ENCODE assay signal across 1 cellular context in the genomic region with DNA sequence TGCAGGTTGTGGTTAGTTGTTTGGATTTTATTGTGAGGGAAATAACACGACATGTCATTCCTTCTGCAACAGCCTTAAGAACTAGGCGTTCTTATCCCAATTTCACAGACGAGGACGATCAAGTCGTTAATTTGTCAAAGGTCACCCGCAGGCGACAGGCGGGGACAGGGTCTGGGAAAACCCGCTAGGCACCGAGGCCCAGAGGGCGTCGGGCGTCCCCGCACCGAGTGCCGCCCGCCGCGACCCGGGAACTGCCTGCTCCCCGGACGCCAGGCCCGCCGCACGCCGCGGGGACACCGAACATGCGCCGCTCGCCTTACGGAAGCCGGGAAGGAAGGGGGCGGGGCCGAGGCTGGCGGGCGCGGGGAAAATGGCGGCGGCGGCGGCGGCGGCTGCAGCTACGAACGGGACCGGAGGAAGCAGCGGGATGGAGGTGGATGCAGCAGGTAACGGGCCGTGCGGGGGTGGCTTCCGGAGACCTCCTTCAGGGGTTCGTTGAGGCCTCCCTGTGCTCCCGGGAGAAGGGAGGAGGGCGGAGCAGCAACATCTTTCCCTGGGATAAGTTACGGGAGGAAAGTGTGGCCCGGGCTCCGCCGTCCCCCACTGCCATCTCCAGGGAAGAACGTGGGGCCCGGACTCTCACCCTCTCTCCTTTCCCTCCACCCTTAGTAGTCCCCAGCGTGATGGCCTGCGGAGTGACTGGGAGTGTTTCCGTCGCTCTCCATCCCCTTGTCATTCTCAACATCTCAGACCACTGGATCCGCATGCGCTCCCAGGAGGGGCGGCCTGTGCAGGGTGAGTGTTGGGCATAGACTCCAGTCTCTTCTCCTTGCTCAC.
TF ChIP-seq lines count a peak whose summit lies in the region.

A gene (plus strand): TSS at position 349 of the 837 bp plus-strand sequence. CDS start 22 bp downstream, at position 371.

TF ChIP-seq in K562, 482 proteins besides CTCF, POLR2A, EP300 and RAD21 (continued from another document and continues in another):
- TF ChIP-seq, protein P1, sequence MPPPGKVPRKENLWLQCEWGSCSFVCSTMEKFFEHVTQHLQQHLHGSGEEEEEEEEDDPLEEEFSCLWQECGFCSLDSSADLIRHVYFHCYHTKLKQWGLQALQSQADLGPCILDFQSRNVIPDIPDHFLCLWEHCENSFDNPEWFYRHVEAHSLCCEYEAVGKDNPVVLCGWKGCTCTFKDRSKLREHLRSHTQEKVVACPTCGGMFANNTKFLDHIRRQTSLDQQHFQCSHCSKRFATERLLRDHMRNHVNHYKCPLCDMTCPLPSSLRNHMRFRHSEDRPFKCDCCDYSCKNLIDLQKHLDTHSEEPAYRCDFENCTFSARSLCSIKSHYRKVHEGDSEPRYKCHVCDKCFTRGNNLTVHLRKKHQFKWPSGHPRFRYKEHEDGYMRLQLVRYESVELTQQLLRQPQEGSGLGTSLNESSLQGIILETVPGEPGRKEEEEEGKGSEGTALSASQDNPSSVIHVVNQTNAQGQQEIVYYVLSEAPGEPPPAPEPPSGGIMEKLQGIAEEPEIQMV (tag; conservative IDR thresholded peaks at IDR 0.05; ENCODE audit: low read depth), result no peak
- peak; percentile 41; the same call in 1 of the 2 replicates for TF ChIP-seq ZNF764 (CRISPR knock-in tag; IDR thresholded peaks at IDR 0.05; ENCODE audit: low read depth)
- TF ChIP-seq, protein P2, sequence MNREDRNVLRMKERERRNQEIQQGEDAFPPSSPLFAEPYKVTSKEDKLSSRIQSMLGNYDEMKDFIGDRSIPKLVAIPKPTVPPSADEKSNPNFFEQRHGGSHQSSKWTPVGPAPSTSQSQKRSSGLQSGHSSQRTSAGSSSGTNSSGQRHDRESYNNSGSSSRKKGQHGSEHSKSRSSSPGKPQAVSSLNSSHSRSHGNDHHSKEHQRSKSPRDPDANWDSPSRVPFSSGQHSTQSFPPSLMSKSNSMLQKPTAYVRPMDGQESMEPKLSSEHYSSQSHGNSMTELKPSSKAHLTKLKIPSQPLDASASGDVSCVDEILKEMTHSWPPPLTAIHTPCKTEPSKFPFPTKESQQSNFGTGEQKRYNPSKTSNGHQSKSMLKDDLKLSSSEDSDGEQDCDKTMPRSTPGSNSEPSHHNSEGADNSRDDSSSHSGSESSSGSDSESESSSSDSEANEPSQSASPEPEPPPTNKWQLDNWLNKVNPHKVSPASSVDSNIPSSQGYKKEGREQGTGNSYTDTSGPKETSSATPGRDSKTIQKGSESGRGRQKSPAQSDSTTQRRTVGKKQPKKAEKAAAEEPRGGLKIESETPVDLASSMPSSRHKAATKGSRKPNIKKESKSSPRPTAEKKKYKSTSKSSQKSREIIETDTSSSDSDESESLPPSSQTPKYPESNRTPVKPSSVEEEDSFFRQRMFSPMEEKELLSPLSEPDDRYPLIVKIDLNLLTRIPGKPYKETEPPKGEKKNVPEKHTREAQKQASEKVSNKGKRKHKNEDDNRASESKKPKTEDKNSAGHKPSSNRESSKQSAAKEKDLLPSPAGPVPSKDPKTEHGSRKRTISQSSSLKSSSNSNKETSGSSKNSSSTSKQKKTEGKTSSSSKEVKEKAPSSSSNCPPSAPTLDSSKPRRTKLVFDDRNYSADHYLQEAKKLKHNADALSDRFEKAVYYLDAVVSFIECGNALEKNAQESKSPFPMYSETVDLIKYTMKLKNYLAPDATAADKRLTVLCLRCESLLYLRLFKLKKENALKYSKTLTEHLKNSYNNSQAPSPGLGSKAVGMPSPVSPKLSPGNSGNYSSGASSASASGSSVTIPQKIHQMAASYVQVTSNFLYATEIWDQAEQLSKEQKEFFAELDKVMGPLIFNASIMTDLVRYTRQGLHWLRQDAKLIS (CRISPR knock-in tag; IDR thresholded peaks at IDR 0.05), result peak; percentile 99
- TF ChIP-seq BDP1 (IDR thresholded peaks at IDR 0.05; ENCODE audit: insufficient read depth, insufficient read length), result no peak
- TF ChIP-seq MAFK (IDR thresholded peaks at IDR 0.05; ENCODE audit: low read length), result no peak
- no peak for TF ChIP-seq ZNF785 (CRISPR knock-in tag; IDR thresholded peaks at IDR 0.05)
- peak; percentile 97 for TF ChIP-seq RB1 (IDR thresholded peaks at IDR 0.05; ENCODE audit: low read depth)
- TF ChIP-seq ZNF778 (CRISPR knock-in tag; IDR thresholded peaks at IDR 0.05), result no peak
- no peak for TF ChIP-seq DDX20 (tag; IDR thresholded peaks at IDR 0.05; ENCODE audit: low read depth)
- TF ChIP-seq PHF20 (IDR thresholded peaks at IDR 0.05; ENCODE audit: partially characterized antibody), result peak; percentile 90
- TF ChIP-seq, protein P3, sequence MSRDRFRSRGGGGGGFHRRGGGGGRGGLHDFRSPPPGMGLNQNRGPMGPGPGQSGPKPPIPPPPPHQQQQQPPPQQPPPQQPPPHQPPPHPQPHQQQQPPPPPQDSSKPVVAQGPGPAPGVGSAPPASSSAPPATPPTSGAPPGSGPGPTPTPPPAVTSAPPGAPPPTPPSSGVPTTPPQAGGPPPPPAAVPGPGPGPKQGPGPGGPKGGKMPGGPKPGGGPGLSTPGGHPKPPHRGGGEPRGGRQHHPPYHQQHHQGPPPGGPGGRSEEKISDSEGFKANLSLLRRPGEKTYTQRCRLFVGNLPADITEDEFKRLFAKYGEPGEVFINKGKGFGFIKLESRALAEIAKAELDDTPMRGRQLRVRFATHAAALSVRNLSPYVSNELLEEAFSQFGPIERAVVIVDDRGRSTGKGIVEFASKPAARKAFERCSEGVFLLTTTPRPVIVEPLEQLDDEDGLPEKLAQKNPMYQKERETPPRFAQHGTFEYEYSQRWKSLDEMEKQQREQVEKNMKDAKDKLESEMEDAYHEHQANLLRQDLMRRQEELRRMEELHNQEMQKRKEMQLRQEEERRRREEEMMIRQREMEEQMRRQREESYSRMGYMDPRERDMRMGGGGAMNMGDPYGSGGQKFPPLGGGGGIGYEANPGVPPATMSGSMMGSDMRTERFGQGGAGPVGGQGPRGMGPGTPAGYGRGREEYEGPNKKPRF (IDR thresholded peaks at IDR 0.05; ENCODE audit: low read depth, low read length), result no peak
- TF ChIP-seq, protein P4, sequence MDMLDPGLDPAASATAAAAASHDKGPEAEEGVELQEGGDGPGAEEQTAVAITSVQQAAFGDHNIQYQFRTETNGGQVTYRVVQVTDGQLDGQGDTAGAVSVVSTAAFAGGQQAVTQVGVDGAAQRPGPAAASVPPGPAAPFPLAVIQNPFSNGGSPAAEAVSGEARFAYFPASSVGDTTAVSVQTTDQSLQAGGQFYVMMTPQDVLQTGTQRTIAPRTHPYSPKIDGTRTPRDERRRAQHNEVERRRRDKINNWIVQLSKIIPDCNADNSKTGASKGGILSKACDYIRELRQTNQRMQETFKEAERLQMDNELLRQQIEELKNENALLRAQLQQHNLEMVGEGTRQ (CRISPR knock-in tag; IDR thresholded peaks at IDR 0.05), result no peak
- TF ChIP-seq, protein P5, sequence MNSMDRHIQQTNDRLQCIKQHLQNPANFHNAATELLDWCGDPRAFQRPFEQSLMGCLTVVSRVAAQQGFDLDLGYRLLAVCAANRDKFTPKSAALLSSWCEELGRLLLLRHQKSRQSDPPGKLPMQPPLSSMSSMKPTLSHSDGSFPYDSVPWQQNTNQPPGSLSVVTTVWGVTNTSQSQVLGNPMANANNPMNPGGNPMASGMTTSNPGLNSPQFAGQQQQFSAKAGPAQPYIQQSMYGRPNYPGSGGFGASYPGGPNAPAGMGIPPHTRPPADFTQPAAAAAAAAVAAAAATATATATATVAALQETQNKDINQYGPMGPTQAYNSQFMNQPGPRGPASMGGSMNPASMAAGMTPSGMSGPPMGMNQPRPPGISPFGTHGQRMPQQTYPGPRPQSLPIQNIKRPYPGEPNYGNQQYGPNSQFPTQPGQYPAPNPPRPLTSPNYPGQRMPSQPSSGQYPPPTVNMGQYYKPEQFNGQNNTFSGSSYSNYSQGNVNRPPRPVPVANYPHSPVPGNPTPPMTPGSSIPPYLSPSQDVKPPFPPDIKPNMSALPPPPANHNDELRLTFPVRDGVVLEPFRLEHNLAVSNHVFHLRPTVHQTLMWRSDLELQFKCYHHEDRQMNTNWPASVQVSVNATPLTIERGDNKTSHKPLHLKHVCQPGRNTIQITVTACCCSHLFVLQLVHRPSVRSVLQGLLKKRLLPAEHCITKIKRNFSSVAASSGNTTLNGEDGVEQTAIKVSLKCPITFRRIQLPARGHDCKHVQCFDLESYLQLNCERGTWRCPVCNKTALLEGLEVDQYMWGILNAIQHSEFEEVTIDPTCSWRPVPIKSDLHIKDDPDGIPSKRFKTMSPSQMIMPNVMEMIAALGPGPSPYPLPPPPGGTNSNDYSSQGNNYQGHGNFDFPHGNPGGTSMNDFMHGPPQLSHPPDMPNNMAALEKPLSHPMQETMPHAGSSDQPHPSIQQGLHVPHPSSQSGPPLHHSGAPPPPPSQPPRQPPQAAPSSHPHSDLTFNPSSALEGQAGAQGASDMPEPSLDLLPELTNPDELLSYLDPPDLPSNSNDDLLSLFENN (IDR thresholded peaks at IDR 0.05; ENCODE audit: low read depth in 2 of 2, low read length in 2 of 2), result peak in 1 of 2 experiments; percentile 35; a peak in 1 of 4 replicates
- TF ChIP-seq, protein P6, sequence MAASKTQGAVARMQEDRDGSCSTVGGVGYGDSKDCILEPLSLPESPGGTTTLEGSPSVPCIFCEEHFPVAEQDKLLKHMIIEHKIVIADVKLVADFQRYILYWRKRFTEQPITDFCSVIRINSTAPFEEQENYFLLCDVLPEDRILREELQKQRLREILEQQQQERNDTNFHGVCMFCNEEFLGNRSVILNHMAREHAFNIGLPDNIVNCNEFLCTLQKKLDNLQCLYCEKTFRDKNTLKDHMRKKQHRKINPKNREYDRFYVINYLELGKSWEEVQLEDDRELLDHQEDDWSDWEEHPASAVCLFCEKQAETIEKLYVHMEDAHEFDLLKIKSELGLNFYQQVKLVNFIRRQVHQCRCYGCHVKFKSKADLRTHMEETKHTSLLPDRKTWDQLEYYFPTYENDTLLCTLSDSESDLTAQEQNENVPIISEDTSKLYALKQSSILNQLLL (CRISPR knock-in tag; IDR thresholded peaks at IDR 0.05; ENCODE audit: borderline replicate concordance), result no peak
- peak; percentile 97 for TF ChIP-seq CXXC5 (CRISPR knock-in tag; IDR thresholded peaks at IDR 0.05)
- peak; percentile 85 for TF ChIP-seq E2F3 (CRISPR knock-in tag; IDR thresholded peaks at IDR 0.05)
- peak; percentile 45; the same call in 1 of the 2 replicates for TF ChIP-seq ZNF165 (CRISPR knock-in tag; IDR thresholded peaks at IDR 0.05; ENCODE audit: borderline replicate concordance)
- TF ChIP-seq CC2D1A (IDR thresholded peaks at IDR 0.05), result no peak
- TF ChIP-seq SETDB1 (IDR thresholded peaks at IDR 0.05; ENCODE audit: low read length), result no peak
- TF ChIP-seq SREBF2 (CRISPR knock-in tag; IDR thresholded peaks at IDR 0.05), result no peak
- peak; percentile 65; the same call in 1 of the 2 replicates for TF ChIP-seq GATAD2B (IDR thresholded peaks at IDR 0.05; ENCODE audit: borderline replicate concordance)
- no peak for TF ChIP-seq ZNF561 (CRISPR knock-in tag; conservative IDR thresholded peaks at IDR 0.05)
- TF ChIP-seq ZNF3 (CRISPR knock-in tag; IDR thresholded peaks at IDR 0.05), result no peak
- TF ChIP-seq ZNF324 (CRISPR knock-in tag; IDR thresholded peaks at IDR 0.05), result no peak
- TF ChIP-seq ZNF766 (CRISPR knock-in tag; conservative IDR thresholded peaks at IDR 0.05), result peak; percentile 75
- TF ChIP-seq, protein P7, sequence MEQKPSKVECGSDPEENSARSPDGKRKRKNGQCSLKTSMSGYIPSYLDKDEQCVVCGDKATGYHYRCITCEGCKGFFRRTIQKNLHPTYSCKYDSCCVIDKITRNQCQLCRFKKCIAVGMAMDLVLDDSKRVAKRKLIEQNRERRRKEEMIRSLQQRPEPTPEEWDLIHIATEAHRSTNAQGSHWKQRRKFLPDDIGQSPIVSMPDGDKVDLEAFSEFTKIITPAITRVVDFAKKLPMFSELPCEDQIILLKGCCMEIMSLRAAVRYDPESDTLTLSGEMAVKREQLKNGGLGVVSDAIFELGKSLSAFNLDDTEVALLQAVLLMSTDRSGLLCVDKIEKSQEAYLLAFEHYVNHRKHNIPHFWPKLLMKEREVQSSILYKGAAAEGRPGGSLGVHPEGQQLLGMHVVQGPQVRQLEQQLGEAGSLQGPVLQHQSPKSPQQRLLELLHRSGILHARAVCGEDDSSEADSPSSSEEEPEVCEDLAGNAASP (IDR thresholded peaks at IDR 0.05), result no peak
- peak; percentile 88 for TF ChIP-seq EP400 (IDR thresholded peaks at IDR 0.05)
- peak in 1 of 2 experiments; percentile 68; a peak in 2 of 4 replicates for TF ChIP-seq SRF (CRISPR knock-in tag; IDR thresholded peaks at IDR 0.05)
- no peak for TF ChIP-seq HEY1 (CRISPR knock-in tag; IDR thresholded peaks at IDR 0.05; ENCODE audit: borderline replicate concordance)
- TF ChIP-seq ZSCAN32 (CRISPR knock-in tag; IDR thresholded peaks at IDR 0.05), result no peak
- no peak for TF ChIP-seq NELFE (IDR thresholded peaks at IDR 0.05; ENCODE audit: insufficient read depth, insufficient read length)
- TF ChIP-seq, protein P8, sequence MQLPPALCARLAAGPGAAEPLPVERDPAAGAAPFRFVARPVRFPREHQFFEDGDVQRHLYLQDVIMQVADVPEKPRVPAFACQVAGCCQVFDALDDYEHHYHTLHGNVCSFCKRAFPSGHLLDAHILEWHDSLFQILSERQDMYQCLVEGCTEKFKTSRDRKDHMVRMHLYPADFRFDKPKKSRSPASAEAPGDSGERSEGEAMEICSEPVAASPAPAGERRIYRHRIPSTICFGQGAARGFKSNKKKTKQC (CRISPR knock-in tag; IDR thresholded peaks at IDR 0.05), result peak; percentile 100
- no peak for TF ChIP-seq COPS2 (conservative IDR thresholded peaks at IDR 0.05)
- TF ChIP-seq YY1 (IDR thresholded peaks at IDR 0.05; ENCODE audit: borderline replicate concordance in 1 of 3, control insufficient read depth in 1 of 3, extremely low read depth in 1 of 3, insufficient read depth in 3 of 3, insufficient read length in 1 of 3, insufficient replicate concordance in 2 of 3, low read depth in 1 of 3, low read length in 2 of 3), result peak; percentile 87 to 99 (median 98)
- peak; percentile 88 for TF ChIP-seq SIN3B (IDR thresholded peaks at IDR 0.05; ENCODE audit: low read depth)
- TF ChIP-seq, protein P9, sequence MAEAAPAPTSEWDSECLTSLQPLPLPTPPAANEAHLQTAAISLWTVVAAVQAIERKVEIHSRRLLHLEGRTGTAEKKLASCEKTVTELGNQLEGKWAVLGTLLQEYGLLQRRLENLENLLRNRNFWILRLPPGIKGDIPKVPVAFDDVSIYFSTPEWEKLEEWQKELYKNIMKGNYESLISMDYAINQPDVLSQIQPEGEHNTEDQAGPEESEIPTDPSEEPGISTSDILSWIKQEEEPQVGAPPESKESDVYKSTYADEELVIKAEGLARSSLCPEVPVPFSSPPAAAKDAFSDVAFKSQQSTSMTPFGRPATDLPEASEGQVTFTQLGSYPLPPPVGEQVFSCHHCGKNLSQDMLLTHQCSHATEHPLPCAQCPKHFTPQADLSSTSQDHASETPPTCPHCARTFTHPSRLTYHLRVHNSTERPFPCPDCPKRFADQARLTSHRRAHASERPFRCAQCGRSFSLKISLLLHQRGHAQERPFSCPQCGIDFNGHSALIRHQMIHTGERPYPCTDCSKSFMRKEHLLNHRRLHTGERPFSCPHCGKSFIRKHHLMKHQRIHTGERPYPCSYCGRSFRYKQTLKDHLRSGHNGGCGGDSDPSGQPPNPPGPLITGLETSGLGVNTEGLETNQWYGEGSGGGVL (CRISPR knock-in tag; IDR thresholded peaks at IDR 0.05), result no peak
- 0 out of 4 replicates have a peak, but pooled peaks of 1 of the 2 experiments have one; percentile 27 for TF ChIP-seq KDM4B (IDR thresholded peaks at IDR 0.05; ENCODE audit: borderline replicate concordance in 2 of 2, low read depth in 1 of 2)
- TF ChIP-seq, protein P10, sequence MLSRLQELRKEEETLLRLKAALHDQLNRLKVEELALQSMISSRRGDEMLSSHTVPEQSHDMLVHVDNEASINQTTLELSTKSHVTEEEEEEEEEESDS (CRISPR knock-in tag; IDR thresholded peaks at IDR 0.05), result no peak
- peak; percentile 100 for TF ChIP-seq SP1 (CRISPR knock-in tag; IDR thresholded peaks at IDR 0.05)
- peak; percentile 99 for TF ChIP-seq POLR2G (IDR thresholded peaks at IDR 0.05; ENCODE audit: low read depth, low read length)
- peak; percentile 66; the same call in 1 of the 2 replicates for TF ChIP-seq CREB1 (IDR thresholded peaks at IDR 0.05)
- TF ChIP-seq CREB1 (CRISPR knock-in tag; IDR thresholded peaks at IDR 0.05), result peak; percentile 89
- 0 out of 2 replicates have a peak, but pooled peaks have one; percentile 40 for TF ChIP-seq DPF2 (IDR thresholded peaks at IDR 0.05)
- no peak for TF ChIP-seq ZEB2 (IDR thresholded peaks at IDR 0.05)
